In genomic region chr7:47783456-47784240, GRCh38 we compare ENCODE assay signal across 1 cellular context.
TF ChIP-seq lines count a peak whose summit lies in the region.

No MANE protein-coding gene starts in this region.

TF ChIP-seq in HepG2, 621 proteins besides CTCF, POLR2A, EP300 and RAD21 (continued from another document):
- TF ChIP-seq THAP11 (CRISPR knock-in tag; IDR thresholded peaks at IDR 0.05): 0 out of 2 replicates have a peak, but pooled peaks have one; percentile 9
- TF ChIP-seq ZMYM3 (CRISPR knock-in tag; IDR thresholded peaks at IDR 0.05): no peak
- no peak for TF ChIP-seq ZNF772 (CRISPR knock-in tag; IDR thresholded peaks at IDR 0.05)
- no peak for TF ChIP-seq TRIM22 (IDR thresholded peaks at IDR 0.05)
- TF ChIP-seq ESRRA (CRISPR knock-in tag; IDR thresholded peaks at IDR 0.05; ENCODE audit: low read depth): 0 out of 2 replicates have a peak, but pooled peaks have one; percentile 49
- TF ChIP-seq HMG20A (CRISPR knock-in tag; IDR thresholded peaks at IDR 0.05; ENCODE audit: borderline replicate concordance): peak; percentile 30; the same call in 1 of the 2 replicates
- TF ChIP-seq TBX2 (CRISPR knock-in tag; IDR thresholded peaks at IDR 0.05; ENCODE audit: borderline replicate concordance): peak; percentile 44; the same call in 1 of the 2 replicates
- no peak for TF ChIP-seq ZNF44 (CRISPR knock-in tag; IDR thresholded peaks at IDR 0.05)
- no peak for TF ChIP-seq DNMT1 (CRISPR knock-in tag; IDR thresholded peaks at IDR 0.05)
- no peak for TF ChIP-seq SNAPC4 (CRISPR knock-in tag; IDR thresholded peaks at IDR 0.05)
- no peak for TF ChIP-seq ZMAT3 (CRISPR knock-in tag; conservative IDR thresholded peaks at IDR 0.05)
- no peak for TF ChIP-seq YEATS4 (CRISPR knock-in tag; IDR thresholded peaks at IDR 0.05; ENCODE audit: borderline replicate concordance)
- 0 out of 2 replicates have a peak, but pooled peaks have one; percentile 30 for TF ChIP-seq ZMYM2 (CRISPR knock-in tag; IDR thresholded peaks at IDR 0.05)
- TF ChIP-seq, protein P1, sequence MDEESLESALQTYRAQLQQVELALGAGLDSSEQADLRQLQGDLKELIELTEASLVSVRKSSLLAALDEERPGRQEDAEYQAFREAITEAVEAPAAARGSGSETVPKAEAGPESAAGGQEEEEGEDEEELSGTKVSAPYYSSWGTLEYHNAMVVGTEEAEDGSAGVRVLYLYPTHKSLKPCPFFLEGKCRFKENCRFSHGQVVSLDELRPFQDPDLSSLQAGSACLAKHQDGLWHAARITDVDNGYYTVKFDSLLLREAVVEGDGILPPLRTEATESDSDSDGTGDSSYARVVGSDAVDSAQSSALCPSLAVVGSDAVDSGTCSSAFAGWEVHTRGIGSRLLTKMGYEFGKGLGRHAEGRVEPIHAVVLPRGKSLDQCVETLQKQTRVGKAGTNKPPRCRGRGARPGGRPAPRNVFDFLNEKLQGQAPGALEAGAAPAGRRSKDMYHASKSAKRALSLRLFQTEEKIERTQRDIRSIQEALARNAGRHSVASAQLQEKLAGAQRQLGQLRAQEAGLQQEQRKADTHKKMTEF (CRISPR knock-in tag; IDR thresholded peaks at IDR 0.05): peak; percentile 48; the same call in 1 of the 2 replicates
- TF ChIP-seq RBM39 (IDR thresholded peaks at IDR 0.05; ENCODE audit: low read depth, low read length, poor library complexity, severe bottlenecking): no peak
- no peak for TF ChIP-seq PTBP1 (IDR thresholded peaks at IDR 0.05; ENCODE audit: low read depth, low read length, poor library complexity, severe bottlenecking)
- TF ChIP-seq KDM5B (CRISPR knock-in tag; IDR thresholded peaks at IDR 0.05; ENCODE audit: borderline replicate concordance): no peak
- peak; percentile 43 to 79; a peak in 2 of 4 replicates for TF ChIP-seq NR2F1 (CRISPR knock-in tag; IDR thresholded peaks at IDR 0.05)
- TF ChIP-seq TEAD3 (CRISPR knock-in tag; optimal IDR thresholded peaks at IDR 0.05; ENCODE audit: borderline replicate concordance): peak; percentile 22
- TF ChIP-seq MED13 (CRISPR knock-in tag; IDR thresholded peaks at IDR 0.05): no peak
- no peak for TF ChIP-seq FOXA1 (IDR thresholded peaks at IDR 0.05)
- no peak for TF ChIP-seq FOXA1 (CRISPR knock-in tag; IDR thresholded peaks at IDR 0.05)
- no peak for TF ChIP-seq LCORL (IDR thresholded peaks at IDR 0.05)
- no peak for TF ChIP-seq LCORL (CRISPR knock-in tag; IDR thresholded peaks at IDR 0.05)
- no peak for TF ChIP-seq SCMH1 (CRISPR knock-in tag; IDR thresholded peaks at IDR 0.05; ENCODE audit: borderline replicate concordance)
- no peak for TF ChIP-seq ARNTL (CRISPR knock-in tag; IDR thresholded peaks at IDR 0.05)
- peak; percentile 75; the same call in 1 of the 2 replicates for TF ChIP-seq FOSL2 (CRISPR knock-in tag; IDR thresholded peaks at IDR 0.05)
- TF ChIP-seq POGZ (CRISPR knock-in tag; IDR thresholded peaks at IDR 0.05): no peak
